8 cellular contexts compared by ENCODE assay signal in the genomic region with DNA sequence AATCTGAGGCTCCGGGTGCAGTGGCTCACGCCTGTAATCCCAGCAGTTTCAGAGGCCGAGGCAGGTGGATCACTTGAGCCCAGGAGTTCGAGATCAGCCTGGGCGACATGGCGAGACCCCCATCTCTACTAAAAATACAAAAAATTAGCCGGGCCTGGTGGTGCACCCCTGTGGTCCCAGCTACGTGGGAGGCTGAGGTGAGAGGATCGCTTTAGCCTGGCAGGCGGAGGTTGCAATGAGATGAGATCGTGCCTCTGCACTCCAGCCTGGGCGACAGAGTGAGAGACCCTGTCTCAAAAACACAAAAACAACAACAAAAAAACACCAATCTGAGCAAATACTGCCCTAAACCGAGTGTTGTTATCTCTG. TPM values are rescaled to one million over a fixed set of nuclear protein-coding genes. Genes with fewer than 3 reads are reported as not detected.
DNase-seq lines count a peak whose midpoint lies in the region; ATAC-seq, FAIRE-seq and TF ChIP-seq lines count a peak whose summit lies in the region.
"Not testable (repeated sequence)": the region's sequence is repeated elsewhere in the genome, so short reads cannot be mapped to it uniquely, and the experiment has no call there.

No MANE protein-coding gene starts in this region.

- peaks cover 10% of the 10 kb centered on the region for H3K27me3 Mint-ChIP-seq in activated naive CD8-positive, alpha-beta T cell treated with anti-CD3 and anti-CD28 coated beads, Interleukin-2, amount 50 U/mL, for 24 hours
- H3K27me3 Mint-ChIP-seq in endodermal cell (ENCODE audit: insufficient read depth): peaks cover 29% of the 10 kb centered on the region

- H2AFZ ChIP-seq in neuron (ENCODE audit: low read depth, low read length): peak overlapping the region; percentile 80

- peak overlapping the region; percentile 87 for H3K4me3 Mint-ChIP-seq in activated naive CD8-positive, alpha-beta T cell treated with anti-CD3 and anti-CD28 coated beads, Interleukin-2, amount 50 U/mL, for 24 hours
- H3K4me3 Mint-ChIP-seq in endodermal cell: peak overlapping the region; percentile 74

- H3K9me3 ChIP-seq in SJCRH30 (replicated peaks); endodermal cell (ENCODE audit: control insufficient read depth, low read length); kidney (ENCODE audit: control insufficient read depth in 1 of 2, low read length in 2 of 2); neuron (ENCODE audit: low read length); testis: not testable (repeated sequence)

- not testable (repeated sequence) for H3K36me3 Mint-ChIP-seq in activated naive CD8-positive, alpha-beta T cell treated with anti-CD3 and anti-CD28 coated beads, Interleukin-2, amount 50 U/mL, for 24 hours (ENCODE audit: low read depth); endodermal cell (ENCODE audit: low read depth)

- TF ChIP-seq CTCF in C4-2B (conservative IDR thresholded peaks at IDR 0.05); endodermal cell (conservative IDR thresholded peaks at IDR 0.05); kidney (IDR thresholded peaks at IDR 0.05; ENCODE audit: borderline replicate concordance, extremely low read depth, insufficient read depth); testis (IDR thresholded peaks at IDR 0.05): not testable (repeated sequence)

- H3K4me1 Mint-ChIP-seq in activated naive CD8-positive, alpha-beta T cell treated with anti-CD3 and anti-CD28 coated beads, Interleukin-2, amount 50 U/mL, for 24 hours: peaks cover 44% of the 10 kb centered on the region
- peaks cover 14% of the 10 kb centered on the region for H3K4me1 Mint-ChIP-seq in endodermal cell

- H3K4me1 ChIP-seq in SJCRH30; endodermal cell (ENCODE audit: control insufficient read depth, insufficient read depth, low read length); kidney (ENCODE audit: control insufficient read depth in 1 of 2, insufficient read depth in 1 of 2, low read depth in 1 of 2, low read length in 2 of 2); testis: not testable (repeated sequence)
- H3K4me1 ChIP-seq in neuron (ENCODE audit: insufficient read depth, low read length): peaks cover 19% of the 10 kb centered on the region

- not testable (repeated sequence) for H3K9me3 Mint-ChIP-seq in activated naive CD8-positive, alpha-beta T cell treated with anti-CD3 and anti-CD28 coated beads, Interleukin-2, amount 50 U/mL, for 24 hours; endodermal cell

- WGBS in endodermal cell (ENCODE audit: insufficient coverage in 1 of 2, insufficient read length in 1 of 2), 2 experiments: 87% methylated on average over 13 of the region's 13 CpGs; no CpG with 5 or more reads in 1 of the 2 experiments
- 52 to 59% methylated on average over 13 of the region's 13 CpGs for WGBS in testis, 2 donors

- peak overlapping the region; percentile 58 for H3K4me3 ChIP-seq in SJCRH30
- peak overlapping the region; percentile 77 for H3K4me3 ChIP-seq in endodermal cell (ENCODE audit: low read length)
- peak overlapping the region; percentile 94 to 98 for H3K4me3 ChIP-seq in kidney (ENCODE audit: low read length in 2 of 2)
- H3K4me3 ChIP-seq in neuron (ENCODE audit: low read length): peak overlapping the region; percentile 57
- peak overlapping the region; percentile 56 for H3K4me3 ChIP-seq in testis

- H3K27ac ChIP-seq in C4-2B (peak overlapping the region; percentile 80), kidney (ENCODE audit: low read depth in 2 of 2, low read length in 2 of 2) (peak overlapping the region; percentile 83 to 87), testis (peak overlapping the region; percentile 64 to 84)
- H3K27ac ChIP-seq in SJCRH30; endodermal cell (ENCODE audit: low read depth, low read length): not testable (repeated sequence)

- intact Hi-C loops in kidney (cut with DNase I); testis (cut with DNase I; ENCODE audit: low total_unique reads): not testable (repeated sequence)

- ATAC-seq in HG02642 (IDR thresholded peaks at IDR 0.05; ENCODE audit: poor library complexity, unreplicated experiment): peak; percentile 3
- ATAC-seq in activated naive CD8-positive, alpha-beta T cell treated with anti-CD3 and anti-CD28 coated beads, Interleukin-2, amount 50 U/mL, for 24 hours: not testable (repeated sequence)

- peak overlapping the region; percentile 61 for H3K9ac ChIP-seq in endodermal cell (ENCODE audit: extremely low read depth, low read length, poor library complexity, severe bottlenecking)
- peak overlapping the region; percentile 76 to 89 for H3K9ac ChIP-seq in kidney (ENCODE audit: low read length in 2 of 2)

- not testable (repeated sequence) for TF ChIP-seq POLR2A in testis (IDR thresholded peaks at IDR 0.05)

- peak overlapping the region; percentile 96 for H3K27ac Mint-ChIP-seq in activated naive CD8-positive, alpha-beta T cell treated with anti-CD3 and anti-CD28 coated beads, Interleukin-2, amount 50 U/mL, for 24 hours
- peak overlapping the region; percentile 96 for H3K27ac Mint-ChIP-seq in endodermal cell

- not testable (repeated sequence) for H3K36me3 ChIP-seq in SJCRH30; endodermal cell (ENCODE audit: control insufficient read depth, insufficient read depth, low read length); kidney (ENCODE audit: control insufficient read depth in 1 of 2, insufficient read depth in 2 of 2, low read length in 2 of 2); neuron (ENCODE audit: insufficient read depth, low read length); testis (ENCODE audit: low read depth, missing control alignments)

- DNase-seq in SJCRH30; activated naive CD8-positive, alpha-beta T cell treated with anti-CD3 and anti-CD28 coated beads, Interleukin-2, amount 50 U/mL, for 24 hours; testis: not testable (repeated sequence)
- DNase-seq in endodermal cell (peak; percentile 55), kidney (peak; percentile 46)

- FAIRE-seq in kidney (lab: Jason Lieb, UNC): not testable (repeated sequence)

- H3K27me3 ChIP-seq in SJCRH30; endodermal cell (ENCODE audit: control insufficient read depth, insufficient read depth, low read length, poor library complexity, severe bottlenecking); neuron (ENCODE audit: insufficient read depth, low read length); testis: not testable (repeated sequence)

RNA-seq across cellular contexts. Expression of a gene that starts 0.6 kb away (rescaled TPM):
- 5.1 and 12.6 TPM in 2 replicates for total RNA-seq in SJCRH30 (2014; rRNA removed; shearing (Covaris generic))
- total RNA-seq in endodermal cell (10 to 100 TPM; 46.6 to 48.4 TPM), kidney (23.9 TPM), testis (10 to 100 TPM; 22.8 to 24.0 TPM)
- polyA plus RNA-seq in endodermal cell (2013, experiment 1 of 2): 31.4 TPM
- 31.8 TPM for polyA plus RNA-seq in endodermal cell (2013, experiment 2 of 2)
- polyA plus RNA-seq in kidney (ENCODE audit: insufficient read depth, low read depth, low replicate concordance) (65.9 TPM), testis (ENCODE audit: insufficient read depth, low read depth, low replicate concordance) (16.6 TPM)

RNA-seq across cellular contexts. Expression of a gene that starts 7.2 kb away (rescaled TPM):
- 10.4 and 13.7 TPM in 2 replicates for total RNA-seq in SJCRH30 (2014; rRNA removed; shearing (Covaris generic))
- total RNA-seq in endodermal cell (100 to 1,000 TPM; 269 to 288 TPM), kidney (261 TPM), testis (100 to 1,000 TPM in 1 of 2 donors, 10 to 100 TPM in 1; 99.4 to 108 TPM)
- 192 TPM for polyA plus RNA-seq in endodermal cell (2013, experiment 1 of 2)
- polyA plus RNA-seq in endodermal cell (2013, experiment 2 of 2): 176 TPM
- polyA plus RNA-seq in kidney (ENCODE audit: insufficient read depth, low read depth, low replicate concordance) (78.5 TPM), testis (ENCODE audit: insufficient read depth, low read depth, low replicate concordance) (48.9 TPM)

RNA-seq across cellular contexts. Expression of a gene that starts 12.8 kb away (rescaled TPM):
- total RNA-seq in SJCRH30 (2014; rRNA removed; shearing (Covaris generic)): 15.3 and 15.9 TPM in 2 replicates
- 10 to 100 TPM; 16.1 to 19.7 TPM for total RNA-seq in endodermal cell
- 144 TPM for polyA plus RNA-seq in endodermal cell (2013, experiment 1 of 2)
- 117 TPM for polyA plus RNA-seq in endodermal cell (2013, experiment 2 of 2)
- total RNA-seq in kidney: 32.0 TPM
- 15.8 TPM for polyA plus RNA-seq in kidney (ENCODE audit: insufficient read depth, low read depth, low replicate concordance)
- total RNA-seq in testis: 10 to 100 TPM; 26.4 to 27.5 TPM
- polyA plus RNA-seq in testis (ENCODE audit: insufficient read depth, low read depth, low replicate concordance): 2.3 TPM

RNA-seq across cellular contexts. Expression of a gene that starts 30.8 kb away (rescaled TPM):
- 0.13 TPM in 1 of 2 replicates, not detected in the other for total RNA-seq in SJCRH30 (2014; rRNA removed; shearing (Covaris generic))
- total RNA-seq in endodermal cell: not detected
- not detected for polyA plus RNA-seq in endodermal cell (2013, experiment 1 of 2)
- polyA plus RNA-seq in endodermal cell (2013, experiment 2 of 2): not detected
- total RNA-seq in kidney: 0.25 TPM
- polyA plus RNA-seq in kidney (ENCODE audit: insufficient read depth, low read depth, low replicate concordance): 0.86 TPM
- total RNA-seq in testis: 1 to 10 TPM; 3.2 to 4.9 TPM
- polyA plus RNA-seq in testis (ENCODE audit: insufficient read depth, low read depth, low replicate concordance): 0.65 TPM

RNA-seq across cellular contexts. Expression of a gene that starts 46.4 kb away (rescaled TPM):
- total RNA-seq in SJCRH30 (2014; rRNA removed; shearing (Covaris generic)): 0.04 and 0.05 TPM in 2 replicates
- total RNA-seq in endodermal cell (1 to 10 TPM; 1.5 to 4.6 TPM), kidney (14.3 TPM), testis (under 1 TPM; 0.47 to 0.56 TPM)
- not detected for polyA plus RNA-seq in endodermal cell (2013, experiment 1 of 2)
- 0.29 TPM for polyA plus RNA-seq in endodermal cell (2013, experiment 2 of 2)
- polyA plus RNA-seq in kidney (ENCODE audit: insufficient read depth, low read depth, low replicate concordance) (not detected), testis (ENCODE audit: insufficient read depth, low read depth, low replicate concordance) (0.21 TPM)
